ENCODE assay signal across 15 cellular contexts in genomic region chr12:64701283-64701682, GRCh38. TPM values are rescaled to one million over a fixed set of nuclear protein-coding genes. Genes with fewer than 3 reads are reported as not detected.
DNase-seq lines count a peak whose midpoint lies in the region; FAIRE-seq and TF ChIP-seq lines count a peak whose summit lies in the region.
"Had no signal": no experiment of that assay in that cellular context is flagged by ENCODE, and none has a peak within 500 bp of the region (broad histone marks: within the 10 kb centered on the region; RNA-seq: fewer than 3 reads in every experiment).

No MANE protein-coding gene starts in this region.

- no peak for FAIRE-seq in GM12891 (lab: Jason Lieb, UNC)

- H3K36me3 ChIP-seq in MM.1S (replicated peaks; ENCODE audit: insufficient read depth, low read length) (no peaks in the 10 kb centered on the region), adipocyte (ENCODE audit: control insufficient read depth, insufficient read depth, low read length, severe bottlenecking) (no peaks in the 10 kb centered on the region), neural progenitor cell (no peaks in the 10 kb centered on the region), colonic mucosa (no peaks in the 10 kb centered on the region)

- peaks cover 28% of the 10 kb centered on the region for H3K4me1 Mint-ChIP-seq in T-helper 2 cell treated with Interferon-gamma antibody and Interleukin-4, amounts not matched to agents 5 μg/mL and 100 μg/mL, for 36 hours (ENCODE audit: low read depth)
- H3K4me1 Mint-ChIP-seq in neural progenitor cell, result peaks cover 11% of the 10 kb centered on the region

- peak overlapping the region; percentile 42 for H3K4me3 Mint-ChIP-seq in T-helper 2 cell treated with Interferon-gamma antibody and Interleukin-4, amounts not matched to agents 5 μg/mL and 100 μg/mL, for 36 hours
- no peak overlapping the region for H3K4me3 Mint-ChIP-seq in neural progenitor cell

- intact Hi-C loops in colonic mucosa (cut with DNase I), result no loop called here

- H3K27me3 ChIP-seq in MM.1S (replicated peaks; ENCODE audit: insufficient read depth, low read length) (no peaks in the 10 kb centered on the region), adipocyte (replicated peaks; ENCODE audit: control insufficient read depth, insufficient read depth, low read length) (no peaks in the 10 kb centered on the region), neural progenitor cell (no peaks in the 10 kb centered on the region), colonic mucosa (no peaks in the 10 kb centered on the region)
- H3K27me3 ChIP-seq: upper lobe of right lung had no signal

- H4K20me1 ChIP-seq in MM.1S (ENCODE audit: insufficient read depth, low read length) (no peaks in the 10 kb centered on the region), neural progenitor cell (ENCODE audit: low read depth) (no peaks in the 10 kb centered on the region)

- H3K4me3 ChIP-seq in MM.1S (ENCODE audit: low read length), result no peak overlapping the region
- H3K4me3 ChIP-seq in adipocyte (ENCODE audit: low read length), result no peak overlapping the region
- no peak overlapping the region for H3K4me3 ChIP-seq in neural progenitor cell
- H3K4me3 ChIP-seq in colonic mucosa, result no peak overlapping the region
- H3K4me3 ChIP-seq: skin epidermis, upper lobe of right lung had no signal

- H3K27me3 Mint-ChIP-seq in T-helper 2 cell treated with Interferon-gamma antibody and Interleukin-4, amounts not matched to agents 5 μg/mL and 100 μg/mL, for 36 hours (ENCODE audit: low read depth), result no peaks in the 10 kb centered on the region
- H3K27me3 Mint-ChIP-seq in neural progenitor cell (ENCODE audit: insufficient read depth, low read depth), result no peaks in the 10 kb centered on the region

- peaks cover 22% of the 10 kb centered on the region for H3K36me3 Mint-ChIP-seq in T-helper 2 cell treated with Interferon-gamma antibody and Interleukin-4, amounts not matched to agents 5 μg/mL and 100 μg/mL, for 36 hours (ENCODE audit: low read depth)
- H3K36me3 Mint-ChIP-seq in neural progenitor cell, result peaks cover 3% of the 10 kb centered on the region

- no peak overlapping the region for H3K9ac ChIP-seq in MM.1S (ENCODE audit: low read length)
- H3K9ac ChIP-seq in adipocyte (ENCODE audit: low read length), result no peak overlapping the region
- no peak overlapping the region for H3K9ac ChIP-seq in neural progenitor cell
- no peak overlapping the region for H3K9ac ChIP-seq in colonic mucosa (ENCODE audit: low read depth in 2 of 2, low read length in 2 of 2)

- H3K4me2 ChIP-seq in MM.1S (ENCODE audit: low read depth, low read length), result peak overlapping the region; percentile 31; the same call in 1 of the 2 replicates
- peak overlapping the region; percentile 24 for H3K4me2 ChIP-seq in neural progenitor cell

- H3K27ac ChIP-seq in MM.1S (ENCODE audit: low read length) (no peak overlapping the region), neural progenitor cell (peak overlapping the region; percentile 49), colonic mucosa (no peak overlapping the region)
- H3K27ac ChIP-seq: upper lobe of right lung had no signal

- H2AFZ ChIP-seq in MM.1S (ENCODE audit: low read length), result no peak overlapping the region
- H2AFZ ChIP-seq in neural progenitor cell (replicated peaks), result no peak overlapping the region

- H3K9me3 ChIP-seq in MM.1S (replicated peaks; ENCODE audit: insufficient read depth, low read length) (no peaks in the 10 kb centered on the region), adipocyte (ENCODE audit: control insufficient read depth, low read length) (no peaks in the 10 kb centered on the region), neural progenitor cell (ENCODE audit: low read depth) (no peaks in the 10 kb centered on the region), colonic mucosa (no peaks in the 10 kb centered on the region)
- H3K9me3 ChIP-seq: upper lobe of right lung had no signal

- peak overlapping the region; percentile 70 for H3K27ac Mint-ChIP-seq in T-helper 2 cell treated with Interferon-gamma antibody and Interleukin-4, amounts not matched to agents 5 μg/mL and 100 μg/mL, for 36 hours
- H3K27ac Mint-ChIP-seq in neural progenitor cell, result no peak overlapping the region

- DNase-seq in T-helper 2 cell treated with Interferon-gamma antibody and Interleukin-4, amounts not matched to agents 5 μg/mL and 100 μg/mL, for 36 hours (ENCODE audit: low spot score), result no peak
- DNase-seq in T-helper 2 cell, result no peak
- DNase-seq in MM.1S, result no peak
- DNase-seq in adipocyte (ENCODE audit: low read depth), result peak; percentile 34
- DNase-seq in neural progenitor cell (ENCODE audit: low spot score), result peak; percentile 41
- no peak for DNase-seq in colonic mucosa
- no peak for DNase-seq in GDM1 (lab: John Stamatoyannopoulos, UW)
- DNase-seq in GM12891 (ENCODE audit: insufficient read length, low spot score), result no peak
- DNase-seq: ACHN; activated CD4-positive, CD25-positive, alpha-beta regulatory T cell treated with anti-CD3 and anti-CD28 coated beads, Interleukin-2, amount 50 U/mL, for 72 hours; amygdala; left colon; NCI-H1417 treated with DMSO at 0.1 percent for 48 hours; upper lobe of right lung had no signal

- H3K9me3 Mint-ChIP-seq in T-helper 2 cell treated with Interferon-gamma antibody and Interleukin-4, amounts not matched to agents 5 μg/mL and 100 μg/mL, for 36 hours, result no peaks in the 10 kb centered on the region
- no peaks in the 10 kb centered on the region for H3K9me3 Mint-ChIP-seq in neural progenitor cell

- no peak for TF ChIP-seq POLR2A in GM12891 (IDR thresholded peaks at IDR 0.05; ENCODE audit: low read depth, low read length)

- H3F3A ChIP-seq in MM.1S (ENCODE audit: insufficient read depth, low read length), result no peaks in the 10 kb centered on the region; the same call in 1 of the 2 replicates
- peaks cover 12% of the 10 kb centered on the region for H3F3A ChIP-seq in neural progenitor cell (ENCODE audit: low read depth)

- H3K79me2 ChIP-seq in MM.1S (ENCODE audit: low read length) (no peaks in the 10 kb centered on the region), neural progenitor cell (ENCODE audit: low read depth) (no peaks in the 10 kb centered on the region)

- H3K4me1 ChIP-seq in MM.1S (ENCODE audit: low read length), result peaks cover 12% of the 10 kb centered on the region; the same call in 1 of the 2 replicates
- H3K4me1 ChIP-seq in adipocyte (ENCODE audit: control insufficient read depth, insufficient read depth, low read length), result peaks cover under 1% of the 10 kb centered on the region
- peaks cover 10% of the 10 kb centered on the region for H3K4me1 ChIP-seq in neural progenitor cell
- no peaks in the 10 kb centered on the region for H3K4me1 ChIP-seq in colonic mucosa

- H3K9me2 ChIP-seq in MM.1S (replicated peaks; ENCODE audit: insufficient read depth, low read length), result no peaks in the 10 kb centered on the region

- TF ChIP-seq CTCF in MM.1S (IDR thresholded peaks at IDR 0.05; ENCODE audit: low read length) (no peak), neural progenitor cell (IDR thresholded peaks at IDR 0.05) (no peak), colonic mucosa (IDR thresholded peaks at IDR 0.05) (no peak)

TF ChIP-seq in GM12891, 5 proteins besides CTCF, POLR2A, EP300 and RAD21:
- TF ChIP-seq SPI1 (IDR thresholded peaks at IDR 0.05; ENCODE audit: low read depth, low read length) (no peak), PAX5 (IDR thresholded peaks at IDR 0.05; ENCODE audit: insufficient read depth, low read length, severe bottlenecking) (no peak), POU2F2 (IDR thresholded peaks at IDR 0.05; ENCODE audit: low read depth, low read length) (no peak), POLR2AphosphoS5 (IDR thresholded peaks at IDR 0.05; ENCODE audit: low read depth, low read length) (no peak), TAF1 (IDR thresholded peaks at IDR 0.05; ENCODE audit: low read depth, low read length) (no peak)
TF ChIP-seq in GM12891: peak in this region for 0.

RNA-seq across cellular contexts. Expression of gene GNS, which starts 57.9 kb away (rescaled TPM):
- total RNA-seq in neural progenitor cell (ENCODE audit: low replicate concordance), result 36.0 and 41.2 TPM in 2 replicates
- 10 to 100 TPM; 47.5 to 67.6 TPM for total RNA-seq in colonic mucosa
- 10.2 TPM for polyA plus RNA-seq in GM12891 (2012; ENCODE audit: low read depth, missing spikeins)

Comparison
In these comparisons a context has a peak if more than half of its experiments do, and no peak if none do; other contexts are left out.
1. DNase-seq: peak in adipocyte (single experiment) and neural progenitor cell (single experiment); none in T-helper 2 cell treated with Interferon-gamma antibody and Interleukin-4, amounts not matched to agents 5 μg/mL and 100 μg/mL, for 36 hours (single experiment), T-helper 2 cell (0 of 5), MM.1S (single experiment), colonic mucosa (single experiment), GDM1 (single experiment) and GM12891 (single experiment).